Comparison of ENCODE assay signal across 31 cellular contexts in the genomic region with DNA sequence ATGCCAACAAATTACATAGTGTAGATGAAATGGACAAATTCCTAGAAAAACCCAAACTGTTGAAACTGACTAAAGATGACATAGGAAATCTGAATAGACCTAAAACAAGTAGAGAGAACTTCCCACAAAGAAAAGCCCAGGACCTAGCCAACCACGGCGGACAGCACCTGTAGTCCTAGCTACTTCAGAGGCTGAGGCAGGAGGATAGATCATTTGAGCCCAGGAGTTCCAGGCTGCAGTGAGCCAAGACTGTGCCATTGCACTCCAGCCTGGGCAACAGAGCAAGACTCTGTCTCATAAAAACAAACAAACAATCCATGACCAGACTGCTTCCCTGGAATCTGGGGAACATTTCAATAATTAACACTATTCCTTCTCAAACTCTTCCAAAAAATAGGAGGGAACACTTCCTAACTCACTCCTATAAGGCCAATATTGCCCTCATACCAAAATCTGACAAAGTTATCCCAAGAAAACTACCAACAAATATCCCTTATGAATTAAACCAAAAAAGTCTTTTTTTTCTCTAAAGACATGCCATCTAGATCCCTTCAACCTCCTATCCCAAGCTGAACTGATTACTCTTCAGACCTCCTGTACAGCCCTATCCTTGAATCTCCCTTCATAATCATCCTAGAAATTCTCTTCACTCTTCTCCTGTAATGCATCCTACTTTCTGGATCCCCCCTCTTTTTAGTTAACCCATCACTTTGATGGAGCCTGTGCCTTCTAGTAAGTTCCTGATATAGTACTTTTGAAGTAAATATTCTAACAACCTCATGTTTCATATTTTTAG. TPM values are rescaled to one million over a fixed set of nuclear protein-coding genes. Genes with fewer than 3 reads are reported as not detected.
DNase-seq lines count a peak whose midpoint lies in the region; ATAC-seq, FAIRE-seq and TF ChIP-seq lines count a peak whose summit lies in the region.
"Had no signal": no experiment of that assay in that cellular context is flagged by ENCODE, and none has a peak within 500 bp of the region (broad histone marks: within the 10 kb centered on the region; RNA-seq: fewer than 3 reads in every experiment).

No MANE protein-coding gene starts in this region.

- H3K27ac ChIP-seq in HEK293 (ENCODE audit: extremely low read depth, low read depth, low read length) (no peak overlapping the region), GM12878 (ENCODE audit: control insufficient read depth, insufficient read depth) (no peak overlapping the region)
- H3K27ac ChIP-seq: 22Rv1, gastroesophageal sphincter, hepatocyte, lower lobe of right lung, pancreas, skin epidermis, upper lobe of left lung had no signal

- no peak overlapping the region for H3K4me3 Mint-ChIP-seq in activated CD4-positive, alpha-beta T cell treated with anti-CD3 and anti-CD28 coated beads for 36 hours
- peak overlapping the region in 8 of 10 donors; percentile 5 to 57 (median 30) for H3K4me3 Mint-ChIP-seq in naive thymus-derived CD8-positive, alpha-beta T cell
- no peak overlapping the region for H3K4me3 Mint-ChIP-seq in activated CD4-positive, alpha-beta memory T cell treated with anti-CD3 and anti-CD28 coated beads for 36 hours
- H3K4me3 Mint-ChIP-seq: activated T-cell treated with anti-CD3 and anti-CD28 coated beads, Interleukin-2, amount 50 U/mL, for 4 hours; brain; CD14-positive monocyte; H9; neural crest cell; stimulated activated memory B cell treated with anti-CD40 and anti-IgM and Interleukin-4, amounts not matched to agents 10 μg/mL and 1 μg/mL and 100 μg/mL, for 72 hours had no signal

- intact Hi-C loops in activated CD4-positive, alpha-beta T cell treated with anti-CD3 and anti-CD28 coated beads for 36 hours (cut with DNase I, micrococcal nuclease) = no loop called here
- intact Hi-C loops in GM12878 (cut with micrococcal nuclease; ENCODE audit: unreplicated experiment) = loop anchor here (10.0 kb wide), 1 partner anchor 58 kb away; no protein-coding TSS in a partner anchor
- intact Hi-C loops in activated CD4-positive, alpha-beta memory T cell treated with anti-CD3 and anti-CD28 coated beads for 36 hours (cut with micrococcal nuclease) = no loop called here

- CTCF ChIA-PET in activated CD4-positive, alpha-beta T cell treated with anti-CD3 and anti-CD28 coated beads for 36 hours (lab: Charles Lee) = interaction anchor here (0.6 kb wide), 2 partner anchors 768 to 1311 kb away, joined by 3 to 4 read pairs; no protein-coding TSS in a partner anchor
- CTCF ChIA-PET in HEK293 (lab: Yijun Ruan, JAX) = interaction anchor here (0.6 to 1.1 kb wide), 2 partner anchors 44 to 160 kb away, joined by 4 to 5 read pairs; no protein-coding TSS in a partner anchor
- CTCF ChIA-PET in GM12878 (lab: Yijun Ruan, JAX) = interaction anchor here (0.6 to 1.4 kb wide), 2 partner anchors 10 to 151 kb away, joined by 3 to 5 read pairs; no protein-coding TSS in a partner anchor
- CTCF ChIA-PET in activated CD4-positive, alpha-beta memory T cell treated with anti-CD3 and anti-CD28 coated beads for 36 hours (lab: Charles Lee) = no interaction called here

- H3K4me3 ChIP-seq in HEK293 (ENCODE audit: low read depth, low read length) (no peak overlapping the region), GM12878 (no peak overlapping the region)
- H3K4me3 ChIP-seq: gastroesophageal sphincter, hepatocyte, lower lobe of right lung, pancreas, skin epidermis, upper lobe of left lung had no signal

- H3K27ac Mint-ChIP-seq in activated CD4-positive, alpha-beta T cell treated with anti-CD3 and anti-CD28 coated beads for 36 hours = peak overlapping the region; percentile 20
- H3K27ac Mint-ChIP-seq in naive thymus-derived CD8-positive, alpha-beta T cell = peak overlapping the region in 4 of 10 donors; percentile 0 to 49 (median 32)
- no peak overlapping the region for H3K27ac Mint-ChIP-seq in activated CD4-positive, alpha-beta memory T cell treated with anti-CD3 and anti-CD28 coated beads for 36 hours
- H3K27ac Mint-ChIP-seq: brain; stimulated activated memory B cell treated with anti-CD40 and anti-IgM and Interleukin-4, amounts not matched to agents 10 μg/mL and 1 μg/mL and 100 μg/mL, for 72 hours had no signal

- peaks cover 66% of the 10 kb centered on the region for H3K4me1 Mint-ChIP-seq in activated CD4-positive, alpha-beta T cell treated with anti-CD3 and anti-CD28 coated beads for 36 hours
- H3K4me1 Mint-ChIP-seq in naive thymus-derived CD8-positive, alpha-beta T cell = peaks cover 38 to 78% (median 74%) of the 10 kb centered on the region in 4 donors
- H3K4me1 Mint-ChIP-seq in activated CD4-positive, alpha-beta memory T cell treated with anti-CD3 and anti-CD28 coated beads for 36 hours (ENCODE audit: low read depth) = peaks cover 69% of the 10 kb centered on the region

- no peaks in the 10 kb centered on the region for H3K27me3 Mint-ChIP-seq in activated CD4-positive, alpha-beta T cell treated with anti-CD3 and anti-CD28 coated beads for 36 hours
- H3K27me3 Mint-ChIP-seq in naive thymus-derived CD8-positive, alpha-beta T cell = no peaks in the 10 kb centered on the region
- no peaks in the 10 kb centered on the region for H3K27me3 Mint-ChIP-seq in activated CD4-positive, alpha-beta memory T cell treated with anti-CD3 and anti-CD28 coated beads for 36 hours
- H3K27me3 Mint-ChIP-seq: brain; stimulated activated memory B cell treated with anti-CD40 and anti-IgM and Interleukin-4, amounts not matched to agents 10 μg/mL and 1 μg/mL and 100 μg/mL, for 72 hours had no signal

- RAD21 ChIA-PET in GM12878 (lab: Charles Lee; ENCODE audit: unreplicated experiment) = no interaction called here

- no peak for FAIRE-seq in GM12878 (lab: Jason Lieb, UNC)

- H3K9me3 Mint-ChIP-seq in activated CD4-positive, alpha-beta T cell treated with anti-CD3 and anti-CD28 coated beads for 36 hours (ENCODE audit: low read depth) = peaks cover 14% of the 10 kb centered on the region
- H3K9me3 Mint-ChIP-seq in naive thymus-derived CD8-positive, alpha-beta T cell = peaks cover 0 to 40% (median 8%) of the 10 kb centered on the region in 9 donors
- H3K9me3 Mint-ChIP-seq in activated CD4-positive, alpha-beta memory T cell treated with anti-CD3 and anti-CD28 coated beads for 36 hours = peaks cover 13% of the 10 kb centered on the region

- H3K9me3 ChIP-seq in HEK293 (ENCODE audit: control insufficient read depth, insufficient read depth, low read depth, low read length) (no peaks in the 10 kb centered on the region), GM12878 (replicated peaks; ENCODE audit: control insufficient read depth, insufficient read depth, low read length) (peaks cover 10% of the 10 kb centered on the region)
- H3K9me3 ChIP-seq: gastroesophageal sphincter, lower lobe of right lung, pancreas, upper lobe of left lung had no signal

- TF ChIP-seq CTCF in HEK293 (tag by site-specific recombination; IDR thresholded peaks at IDR 0.05) = no peak
- no peak for TF ChIP-seq CTCF in GM12878 (IDR thresholded peaks at IDR 0.05 in 2 of 3, conservative IDR thresholded peaks at IDR 0.05 in 1 of 3; ENCODE audit: control insufficient read depth in 2 of 3, extremely low read depth in 1 of 3, insufficient read depth in 1 of 3, low read depth in 3 of 3, low read length in 3 of 3)

- H3K4me1 ChIP-seq in HEK293 (ENCODE audit: control insufficient read depth, insufficient read depth, low read length) = no peaks in the 10 kb centered on the region
- no peaks in the 10 kb centered on the region for H3K4me1 ChIP-seq in GM12878 (ENCODE audit: control insufficient read depth, insufficient read depth, low read length)

- H3K36me3 ChIP-seq in HEK293 (ENCODE audit: control insufficient read depth in 2 of 2, insufficient read depth in 1 of 2, low read length in 2 of 2) = peaks cover 0 to 3% of the 10 kb centered on the region in 2 experiments; a peak in 1 of 3 replicates
- peaks cover 0 to 2% of the 10 kb centered on the region in 2 experiments; a peak in 1 of 4 replicates for H3K36me3 ChIP-seq in GM12878 (ENCODE audit: control insufficient read depth in 2 of 2, insufficient read depth in 2 of 2, low read length in 1 of 2)
- H3K36me3 ChIP-seq: gastroesophageal sphincter, lower lobe of right lung, pancreas, upper lobe of left lung had no signal

- H3K4me2 ChIP-seq in GM12878 (ENCODE audit: control insufficient read depth, insufficient read depth) = no peak overlapping the region
- H3K4me2 ChIP-seq: hepatocyte had no signal

- no peak for TF ChIP-seq EP300 in GM12878 (IDR thresholded peaks at IDR 0.05; ENCODE audit: borderline replicate concordance in 1 of 2, control insufficient read depth in 1 of 2, low read depth in 2 of 2, low read length in 2 of 2)

- in situ Hi-C loops in GM12878 (cut with MboI) = no loop called here

- POLR2A ChIA-PET in activated CD4-positive, alpha-beta T cell treated with anti-CD3 and anti-CD28 coated beads for 36 hours (lab: Charles Lee) = interaction anchor here (0.5 kb wide), 1 partner anchor 9 kb away, joined by 3 read pairs; no protein-coding TSS in a partner anchor
- POLR2A ChIA-PET in HEK293 (lab: Yijun Ruan, JAX) = interaction anchor here (1.0 kb wide), 1 partner anchor 16 kb away, joined by 3 read pairs; the partner anchor contains the start of gene ZNF644
- POLR2A ChIA-PET in GM12878 (lab: Charles Lee) = no interaction called here
- POLR2A ChIA-PET in naive thymus-derived CD8-positive, alpha-beta T cell (lab: Charles Lee) = no interaction called here
- POLR2A ChIA-PET in activated CD4-positive, alpha-beta memory T cell treated with anti-CD3 and anti-CD28 coated beads for 36 hours (lab: Charles Lee) = no interaction called here

- no peak for ATAC-seq in activated CD4-positive, alpha-beta T cell treated with anti-CD3 and anti-CD28 coated beads for 36 hours
- ATAC-seq in GM12878 = peak; percentile 41
- no peak for ATAC-seq in naive thymus-derived CD8-positive, alpha-beta T cell
- ATAC-seq: activated T-cell treated with anti-CD3 and anti-CD28 coated beads, Interleukin-2, amount 50 U/mL, for 4 hours; gastroesophageal sphincter; lower lobe of right lung; pancreas; stimulated activated memory B cell treated with anti-CD40 and anti-IgM and Interleukin-4, amounts not matched to agents 10 μg/mL and 1 μg/mL and 100 μg/mL, for 72 hours had no signal

- no TSS peak for BruUV-seq in GM12878 (replicated peaks; lab: Mats Ljungman, UMichigan)

- no peak for TF ChIP-seq RAD21 in GM12878 (IDR thresholded peaks at IDR 0.05; ENCODE audit: insufficient read depth, low read depth, low read length)

- H3K9ac ChIP-seq in GM12878 (ENCODE audit: control insufficient read depth, insufficient read depth, low read length) = no peak overlapping the region

- H4K20me1 ChIP-seq in GM12878 (ENCODE audit: control insufficient read depth, insufficient read depth) = no peaks in the 10 kb centered on the region; the same call in 1 of the 2 replicates

- peaks cover 50% of the 10 kb centered on the region for H3K36me3 Mint-ChIP-seq in activated CD4-positive, alpha-beta T cell treated with anti-CD3 and anti-CD28 coated beads for 36 hours (ENCODE audit: low read depth)
- H3K36me3 Mint-ChIP-seq in naive thymus-derived CD8-positive, alpha-beta T cell = peaks cover 16 to 42% (median 36%) of the 10 kb centered on the region in 3 donors
- peaks cover 24% of the 10 kb centered on the region for H3K36me3 Mint-ChIP-seq in activated CD4-positive, alpha-beta memory T cell treated with anti-CD3 and anti-CD28 coated beads for 36 hours

- no peak for DNase-seq in activated CD4-positive, alpha-beta T cell treated with anti-CD3 and anti-CD28 coated beads for 36 hours
- no peak for DNase-seq in activated CD4-positive, alpha-beta T cell treated with anti-CD3 and anti-CD28 coated beads, Interleukin-2, amount 50 U/mL, for 1 hour
- DNase-seq in GM12878 (ENCODE audit: low read depth, low spot score) (no peak), DMS53 (lab: John Stamatoyannopoulos, UW) (no peak), C1 segment of cervical spinal cord (lab: John Stamatoyannopoulos, UW) (no peak)
- no peak for DNase-seq in naive thymus-derived CD8-positive, alpha-beta T cell
- no peak for DNase-seq in activated CD4-positive, alpha-beta memory T cell treated with anti-CD3 and anti-CD28 coated beads for 36 hours
- DNase-seq: activated CD4-positive, alpha-beta T cell treated with anti-CD3 and anti-CD28 coated beads for 48 hours; activated T-cell treated with anti-CD3 and anti-CD28 coated beads, Interleukin-2, amount 50 U/mL, for 4 hours; cerebellar nuclear complex; H9; lower lobe of right lung; MV-4-11; NCI-H1436; NCI-H2081; NCI-H2227 treated with DMSO at 0.1 percent for 48 hours; NCI-H526; pancreas; Right ventricle myocardium superior; substantia nigra; T-helper 2 cell; upper lobe of left lung had no signal

- WGBS in GM12878 (ENCODE audit: insufficient coverage, insufficient replicate concordance, low lambda C conversion rate, missing lambda C conversion rate) = 100% methylated on average over 2 of the region's 2 CpGs

- no peak for TF ChIP-seq POLR2A in GM12878 (IDR thresholded peaks at IDR 0.05; ENCODE audit: low read depth, low read length)

- no peak overlapping the region for H2AFZ ChIP-seq in GM12878 (ENCODE audit: control insufficient read depth, low read depth, low read length)
- H2AFZ ChIP-seq: hepatocyte had no signal

- SMC1A ChIA-PET in GM12878 (lab: Charles Lee; ENCODE audit: uncharacterized antibody, unreplicated experiment) = interaction anchor here (0.9 to 1.3 kb wide), 2 partner anchors 9 to 20 kb away, joined by 3 to 4 read pairs; no protein-coding TSS in a partner anchor

- peaks cover 68% of the 10 kb centered on the region for H3K79me2 ChIP-seq in GM12878 (ENCODE audit: control insufficient read depth, insufficient read depth, low read length)

- no peaks in the 10 kb centered on the region for H3K27me3 ChIP-seq in GM12878 (replicated peaks in 1 of 2; ENCODE audit: control insufficient read depth in 2 of 2, insufficient read depth in 2 of 2, low read length in 1 of 2)
- H3K27me3 ChIP-seq: gastroesophageal sphincter, hepatocyte, pancreas, upper lobe of left lung had no signal

RNA-seq across cellular contexts. Expression of gene ZNF644, which starts 15.5 kb away (rescaled TPM):
- total RNA-seq in activated CD4-positive, alpha-beta T cell treated with anti-CD3 and anti-CD28 coated beads for 36 hours = 10 to 100 TPM; 36.8 to 46.0 TPM
- total RNA-seq in GM12878 (2013; cell fraction: nucleolus; rRNA removed) = 372 and 377 TPM in 2 replicates
- total RNA-seq in GM12878 (2014; rRNA removed) (34.5 and 40.6 TPM in 2 replicates), GM12878 (2014; rRNA removed; fragmentation: Illumina TruSeq; extraction: Trizol) (55.3 and 61.5 TPM in 2 replicates), GM12878 (2021) (34.5 and 36.0 TPM in 2 replicates)
- 6.4 TPM for polyA plus RNA-seq in GM12878 (2011; ENCODE audit: low read depth)
- polyA plus RNA-seq in GM12878 (2011; rRNA removed) (26.7 and 43.1 TPM in 2 replicates), GM12878 (2014; fragmentation: Illumina TruSeq; extraction: Trizol) (24.1 and 33.3 TPM in 2 replicates), GM12878 (2014; fragmentation: Nextera tagmentation; extraction: Ambion mirVana) (10 to 100 TPM; 28.1 to 34.4 TPM), GM12878 (2014; rRNA removed) (14.4 and 17.7 TPM in 2 replicates), GM12878 (2016; fragmentation: Nextera tagmentation; extraction: Ambion mirVana) (10 to 100 TPM; 27.7 to 30.8 TPM)
- polyA plus RNA-seq in GM12878 (2011; cell fraction: cytosol; rRNA removed) = 7.2 and 8.1 TPM in 2 replicates
- polyA plus RNA-seq in GM12878 (2011; cell fraction: nucleus; rRNA removed) = 28.8 and 30.8 TPM in 2 replicates
- polyA plus RNA-seq in GM12878 (2012) = 13.3 and 14.2 TPM in 2 replicates
- polyA minus RNA-seq in GM12878 (2011; rRNA and poly(A)+ RNA removed) = 67.0 and 86.5 TPM in 2 replicates
- polyA minus RNA-seq in GM12878 (2011; cell fraction: cytosol; rRNA and poly(A)+ RNA removed) = 15.5 and 17.4 TPM in 2 replicates
- 93.1 and 154 TPM in 2 replicates for polyA minus RNA-seq in GM12878 (2011; cell fraction: nucleus; rRNA and poly(A)+ RNA removed)
- total RNA-seq in naive thymus-derived CD8-positive, alpha-beta T cell = 10 to 100 TPM; 78.2 to 78.5 TPM
- polyA plus RNA-seq in naive thymus-derived CD8-positive, alpha-beta T cell = 10 to 100 TPM; 44.4 to 71.8 (median 57.5) TPM
- total RNA-seq in activated CD4-positive, alpha-beta memory T cell treated with anti-CD3 and anti-CD28 coated beads for 36 hours = 10 to 100 TPM; 37.5 to 42.5 TPM

Comparison
In these comparisons a context has a peak if more than half of its experiments do, and no peak if none do; other contexts are left out.
1. H3K4me3 Mint-ChIP-seq: peak in naive thymus-derived CD8-positive, alpha-beta T cell (8 of 10); none in activated CD4-positive, alpha-beta T cell treated with anti-CD3 and anti-CD28 coated beads for 36 hours (single experiment) and activated CD4-positive, alpha-beta memory T cell treated with anti-CD3 and anti-CD28 coated beads for 36 hours (single experiment).
2. POLR2A ChIA-PET loops: an anchor here in activated CD4-positive, alpha-beta T cell treated with anti-CD3 and anti-CD28 coated beads for 36 hours (0.5 kb wide) and HEK293 (1.0 kb wide); none called in GM12878, naive thymus-derived CD8-positive, alpha-beta T cell and activated CD4-positive, alpha-beta memory T cell treated with anti-CD3 and anti-CD28 coated beads for 36 hours.